In genomic region chr5:72829707-72830106, GRCh38 we compare ENCODE assay signal across 25 cellular contexts. TPM values are rescaled to one million over a fixed set of nuclear protein-coding genes. Genes with fewer than 3 reads are reported as not detected.
DNase-seq lines count a peak whose midpoint lies in the region; ATAC-seq, FAIRE-seq and TF ChIP-seq lines count a peak whose summit lies in the region.
"Had no signal": no experiment of that assay in that cellular context is flagged by ENCODE, and none has a peak within 500 bp of the region (broad histone marks: within the 10 kb centered on the region; RNA-seq: fewer than 3 reads in every experiment).

No MANE protein-coding gene starts in this region.

- no peak overlapping the region for H3K23ac ChIP-seq in mesenchymal stem cell (ENCODE audit: low read length in 2 of 2)

- H3K4me1 ChIP-seq in mesenchymal stem cell (ENCODE audit: control insufficient read depth, insufficient read depth, low read depth, low read length) = no peaks in the 10 kb centered on the region
- H3K4me1 ChIP-seq in upper lobe of left lung = no peaks in the 10 kb centered on the region
- H3K4me1 ChIP-seq: Peyer's patch had no signal

- H3K4me3 Mint-ChIP-seq in chondrocyte (ENCODE audit: unreplicated experiment) (no peak overlapping the region), osteocyte (ENCODE audit: unreplicated experiment) (no peak overlapping the region)
- H3K4me3 Mint-ChIP-seq: B cell; CD8-positive, alpha-beta memory T cell had no signal

- DNase-seq in H54 (ENCODE audit: insufficient read length, low spot score) = no peak
- DNase-seq in NCI-H69 (lab: John Stamatoyannopoulos, UW) = peak; percentile 7
- no peak for DNase-seq in chondrocyte (ENCODE audit: low spot score)
- no peak for DNase-seq in osteocyte (ENCODE audit: extremely low spot score, unreplicated experiment)
- no peak for DNase-seq in mesenchymal stem cell
- no peak for DNase-seq in iPS-NIHi11 (ENCODE audit: low spot score)
- no peak for DNase-seq in upper lobe of left lung
- DNase-seq: CD8-positive, alpha-beta memory T cell; DMS 273 treated with DMSO at 0.1 percent for 48 hours; DMS79; EL; GDM1; GOT3; NCI-H1048; NCI-H187; NCI-H2081 treated with DMSO at 0.1 percent for 48 hours; NCI-H446; NCI-H524 treated with DMSO at 0.1 percent for 48 hours; Peyer's patch; SHP77 treated with DMSO at 0.1 percent for 48 hours had no signal

- no peaks in the 10 kb centered on the region for H3K36me3 Mint-ChIP-seq in chondrocyte (ENCODE audit: low read depth)
- peaks cover 3% of the 10 kb centered on the region for H3K36me3 Mint-ChIP-seq in osteocyte (ENCODE audit: unreplicated experiment)
- H3K36me3 Mint-ChIP-seq: CD8-positive, alpha-beta memory T cell had no signal

- H3K36me3 ChIP-seq in mesenchymal stem cell (ENCODE audit: control insufficient read depth in 1 of 2, insufficient read depth in 2 of 2, low read depth in 1 of 2, low read length in 2 of 2) = peaks cover 0 to 6% of the 10 kb centered on the region in 2 experiments
- H3K36me3 ChIP-seq in upper lobe of left lung = no peaks in the 10 kb centered on the region
- H3K36me3 ChIP-seq: Peyer's patch had no signal

- H3K4me3 ChIP-seq in mesenchymal stem cell (ENCODE audit: insufficient read depth in 1 of 2, low read depth in 1 of 2, low read length in 2 of 2) = no peak overlapping the region
- no peak overlapping the region for H3K4me3 ChIP-seq in upper lobe of left lung
- H3K4me3 ChIP-seq: GM12878, Peyer's patch had no signal

- H3K4me2 ChIP-seq in mesenchymal stem cell (ENCODE audit: low read length, poor library complexity, severe bottlenecking) = no peak overlapping the region
- H3K4me2 ChIP-seq: KMS-11 had no signal

- no peak overlapping the region for H4K91ac ChIP-seq in mesenchymal stem cell (ENCODE audit: low read length)

- no peak overlapping the region for H2BK5ac ChIP-seq in mesenchymal stem cell (ENCODE audit: low read depth, low read length, poor library complexity, severe bottlenecking)

- no peak for TF ChIP-seq EP300 in upper lobe of left lung (IDR thresholded peaks at IDR 0.05)

- H2AFZ ChIP-seq in mesenchymal stem cell (ENCODE audit: low read depth, low read length) = no peak overlapping the region

- no peak overlapping the region for H3K9ac ChIP-seq in mesenchymal stem cell (ENCODE audit: low read length)
- H3K9ac ChIP-seq: KMS-11 had no signal

- peak; percentile 6 for FAIRE-seq in H54 (lab: Jason Lieb, UNC)
- FAIRE-seq: GM12878 had no signal

- TF ChIP-seq POLR2A in H54 (IDR thresholded peaks at IDR 0.05; ENCODE audit: low read depth, low read length) = no peak
- no peak for TF ChIP-seq POLR2A in upper lobe of left lung (IDR thresholded peaks at IDR 0.05)

- H2BK120ac ChIP-seq in mesenchymal stem cell (ENCODE audit: low read depth, low read length) = no peak overlapping the region

- H3K27ac Mint-ChIP-seq in chondrocyte (ENCODE audit: unreplicated experiment) (peak overlapping the region; percentile 2), osteocyte (ENCODE audit: unreplicated experiment) (peak overlapping the region; percentile 6)
- H3K27ac Mint-ChIP-seq: B cell had no signal

- peaks cover 20% of the 10 kb centered on the region for H3K79me1 ChIP-seq in mesenchymal stem cell (replicated peaks; ENCODE audit: low read length, poor library complexity, severe bottlenecking)

- H3K4ac ChIP-seq in mesenchymal stem cell (ENCODE audit: low read depth in 1 of 2, low read length in 2 of 2) = no peak overlapping the region

- H2BK15ac ChIP-seq in mesenchymal stem cell (ENCODE audit: low read depth, poor library complexity, severe bottlenecking) = no peak overlapping the region

- H3K4me1 Mint-ChIP-seq in chondrocyte (ENCODE audit: low read depth) (peaks cover 18% of the 10 kb centered on the region), osteocyte (ENCODE audit: unreplicated experiment) (peaks cover 27% of the 10 kb centered on the region)

- no peak overlapping the region for H2AK5ac ChIP-seq in mesenchymal stem cell (ENCODE audit: low read length, severe bottlenecking)

- TF ChIP-seq CTCF in chondrocyte (IDR thresholded peaks at IDR 0.05) (no peak), osteocyte (IDR thresholded peaks at IDR 0.05) (no peak), upper lobe of left lung (IDR thresholded peaks at IDR 0.05) (no peak)

- H3K9me3 Mint-ChIP-seq in chondrocyte (ENCODE audit: low read depth) (no peaks in the 10 kb centered on the region), osteocyte (ENCODE audit: unreplicated experiment) (no peaks in the 10 kb centered on the region)
- H3K9me3 Mint-ChIP-seq: CD8-positive, alpha-beta memory T cell had no signal

- no peak overlapping the region for H4K8ac ChIP-seq in mesenchymal stem cell (ENCODE audit: low read length)

- no peaks in the 10 kb centered on the region for H3K27me3 Mint-ChIP-seq in chondrocyte (ENCODE audit: low read depth)
- no peaks in the 10 kb centered on the region for H3K27me3 Mint-ChIP-seq in osteocyte (ENCODE audit: unreplicated experiment)
- H3K27me3 Mint-ChIP-seq: B cell; CD8-positive, alpha-beta memory T cell had no signal

- H3K14ac ChIP-seq in mesenchymal stem cell (ENCODE audit: low read length in 2 of 2) = no peak overlapping the region

- no peak overlapping the region for H3K18ac ChIP-seq in mesenchymal stem cell (ENCODE audit: low read depth in 1 of 2, low read length in 2 of 2)

- no peak overlapping the region for H2BK12ac ChIP-seq in mesenchymal stem cell (ENCODE audit: low read length in 2 of 2)

- no peaks in the 10 kb centered on the region for H3K9me3 ChIP-seq in mesenchymal stem cell (ENCODE audit: control insufficient read depth, low read length)
- H3K9me3 ChIP-seq in upper lobe of left lung = no peaks in the 10 kb centered on the region
- H3K9me3 ChIP-seq: Peyer's patch had no signal

- ATAC-seq in HG03354 (IDR thresholded peaks at IDR 0.05; ENCODE audit: poor library complexity, severe bottlenecking, unreplicated experiment) = no peak
- no peak for ATAC-seq in upper lobe of left lung (ENCODE audit: low FRiP score in 2 of 2)
- ATAC-seq: GM12878 had no signal

- no peaks in the 10 kb centered on the region for H3K27me3 ChIP-seq in mesenchymal stem cell (ENCODE audit: control insufficient read depth in 1 of 2, insufficient read depth in 1 of 2, low read length in 2 of 2)
- H3K27me3 ChIP-seq in upper lobe of left lung = no peaks in the 10 kb centered on the region
- H3K27me3 ChIP-seq: Peyer's patch had no signal

- H3K27ac ChIP-seq in mesenchymal stem cell (ENCODE audit: low read length, poor library complexity, severe bottlenecking) = no peak overlapping the region
- H3K27ac ChIP-seq in upper lobe of left lung = no peak overlapping the region
- H3K27ac ChIP-seq: C4-2B, KMS-11, Peyer's patch had no signal

RNA-seq across cellular contexts. Expression of gene TNPO1, which starts 13.2 kb away (rescaled TPM):
- 123 to 132 TPM (median 132 TPM) in 3 replicates for total RNA-seq in chondrocyte
- total RNA-seq in osteocyte = 141 and 160 TPM in 2 replicates
- polyA plus RNA-seq in mesenchymal stem cell (2013, experiment 1 of 2) = 88.3 TPM
- polyA plus RNA-seq in mesenchymal stem cell (2013, experiment 2 of 2) = 88.8 TPM
- 100 to 1,000 TPM in 1 of 6 donors, 10 to 100 TPM in 5; 39.5 to 150 (median 70.9) TPM for total RNA-seq in upper lobe of left lung
